Comparison of ENCODE assay signal across 23 cellular contexts in genomic region chr6:128310061-128310460, GRCh38.
DNase-seq lines count a peak whose midpoint lies in the region; ATAC-seq and TF ChIP-seq lines count a peak whose summit lies in the region.
"Had no signal": no experiment of that assay in that cellular context is flagged by ENCODE, and none has a peak within 500 bp of the region (broad histone marks: within the 10 kb centered on the region; RNA-seq: fewer than 3 reads in every experiment).

No MANE protein-coding gene starts in this region.

- no peak for TF ChIP-seq EP300 in SK-N-SH (IDR thresholded peaks at IDR 0.05; ENCODE audit: borderline replicate concordance in 1 of 2, low read depth in 1 of 2, low read length in 1 of 2)

- H3K9ac ChIP-seq in SK-N-SH: no peak overlapping the region

- no peak overlapping the region for H3K4me3 ChIP-seq in SK-N-SH (ENCODE audit: low read depth in 2 of 2, low read length in 1 of 2)
- H3K4me3 ChIP-seq: ascending aorta, SK-N-MC, tibial artery had no signal

- H3K79me2 ChIP-seq in SK-N-SH (ENCODE audit: insufficient read depth): peaks cover 13% of the 10 kb centered on the region; the same call in 1 of the 2 replicates

- H3K9me2 ChIP-seq in SK-N-SH: no peaks in the 10 kb centered on the region

- no peaks in the 10 kb centered on the region for H3K9me3 ChIP-seq in SK-N-SH
- H3K9me3 ChIP-seq: ascending aorta, tibial artery had no signal

- no peak overlapping the region for H2AFZ ChIP-seq in SK-N-SH (ENCODE audit: low read depth)

- H3K4me1 ChIP-seq in SK-N-SH (ENCODE audit: control insufficient read depth in 1 of 2, insufficient read depth in 2 of 2, low read depth in 1 of 2, low read length in 1 of 2): no peaks in the 10 kb centered on the region
- H3K4me1 ChIP-seq: ascending aorta had no signal

- POLR2A ChIA-PET in SK-N-SH (lab: Yijun Ruan, JAX): no interaction called here

- no peak for TF ChIP-seq RAD21 in SK-N-SH (IDR thresholded peaks at IDR 0.05; ENCODE audit: low read length)

- no peaks in the 10 kb centered on the region for H3K36me3 ChIP-seq in SK-N-SH (replicated peaks in 1 of 2; ENCODE audit: control insufficient read depth in 1 of 2, insufficient read depth in 2 of 2, low read length in 1 of 2)
- H3K36me3 ChIP-seq: ascending aorta, tibial artery had no signal

- no peak for TF ChIP-seq CTCF in SK-N-SH (IDR thresholded peaks at IDR 0.05)

- H4K20me1 ChIP-seq in SK-N-SH (ENCODE audit: insufficient read depth): no peaks in the 10 kb centered on the region; the same call in 1 of the 2 replicates

- peaks cover 6% of the 10 kb centered on the region for H3F3A ChIP-seq in SK-N-SH (replicated peaks; ENCODE audit: insufficient read depth)

- H3K27ac ChIP-seq in SK-N-SH (ENCODE audit: low read depth in 2 of 2, low read length in 1 of 2) (no peak overlapping the region; a peak in 1 of 4 replicates), substantia nigra (ENCODE audit: low read depth, low read length, poor library complexity, severe bottlenecking) (peak overlapping the region; percentile 35)
- H3K27ac ChIP-seq: ascending aorta, SK-N-MC, tibial artery had no signal

- peak; percentile 72 for ATAC-seq in SK-N-SH treated with all-trans-retinoic acid at 6 μM for 48 hours
- ATAC-seq: activated CD4-positive, alpha-beta T cell treated with anti-CD3 and anti-CD28 coated beads for 36 hours; activated CD8-positive, alpha-beta T cell treated with anti-CD3 and anti-CD28 coated beads, Interleukin-2, amount 10 ng/mL, durations not matched to agents 7 days and 5 days; stimulated activated naive CD8-positive, alpha-beta T cell treated with anti-CD3 and anti-CD28 coated beads, Interleukin-15, amount 100 ng/mL, for 72 hours had no signal

- CTCF ChIA-PET in SK-N-SH (lab: Yijun Ruan, JAX): no interaction called here

- 96% methylated on average over 3 of the region's 3 CpGs for WGBS in SK-N-SH (ENCODE audit: low lambda C conversion rate)

- H3K27me3 ChIP-seq in SK-N-SH (ENCODE audit: insufficient read depth): no peaks in the 10 kb centered on the region
- H3K27me3 ChIP-seq: ascending aorta, tibial artery had no signal

- no peak overlapping the region for H3K4me2 ChIP-seq in SK-N-SH

- DNase-seq in SK-N-SH (no peak), NCI-H226 (peak; percentile 26), amniotic epithelial cell (ENCODE audit: low read depth) (peak; percentile 16), substantia nigra (lab: John Stamatoyannopoulos, UW) (no peak), GM19238 (ENCODE audit: insufficient read length, low spot score) (no peak)
- no peak for DNase-seq in effector CD8-positive, alpha-beta T cell (lab: John Stamatoyannopoulos, UW)
- no peak for DNase-seq in activated naive CD4-positive, alpha-beta T cell (lab: John Stamatoyannopoulos, UW)
- DNase-seq: activated CD4-positive, alpha-beta T cell treated with anti-CD3 and anti-CD28 coated beads for 36 hours; activated CD8-positive, alpha-beta T cell treated with anti-CD3 and anti-CD28 coated beads, Interleukin-2, amount 10 ng/mL, durations not matched to agents 7 days and 5 days; activated effector memory CD4-positive, alpha-beta T cell treated with Interleukin-2 at 50 U/mL for 16 hours; activated naive CD8-positive, alpha-beta T cell treated with anti-CD3 and anti-CD28 coated beads for 36 hours; naive B cell; NCI-H1092; NCI-H1694 treated with DMSO at 0.1 percent for 48 hours; NCI-H446 treated with DMSO at 0.1 percent for 48 hours; nucleus accumbens; RPMI8226; stimulated activated naive CD8-positive, alpha-beta T cell treated with anti-CD3 and anti-CD28 coated beads, Interleukin-15, amount 100 ng/mL, for 72 hours; T-helper 2 cell; tibial artery had no signal

TF ChIP-seq in SK-N-SH treated with all-trans-retinoic acid at 6 μM for 48 hours, 23 proteins besides CTCF, POLR2A, EP300 and RAD21:
- TF ChIP-seq ZC3H10 (CRISPR knock-in tag; IDR thresholded peaks at IDR 0.05) (no peak), SNAI2 (CRISPR knock-in tag; IDR thresholded peaks at IDR 0.05) (no peak), ESRRG (CRISPR knock-in tag; IDR thresholded peaks at IDR 0.05) (no peak), GLIS3 (CRISPR knock-in tag; IDR thresholded peaks at IDR 0.05) (no peak), ZFP3 (CRISPR knock-in tag; IDR thresholded peaks at IDR 0.05) (no peak), CSDC2 (CRISPR knock-in tag; IDR thresholded peaks at IDR 0.05) (no peak), ARNTL (CRISPR knock-in tag; IDR thresholded peaks at IDR 0.05; ENCODE audit: borderline replicate concordance, low read depth) (no peak), PPARA (CRISPR knock-in tag; IDR thresholded peaks at IDR 0.05; ENCODE audit: borderline replicate concordance) (no peak), RARB (CRISPR knock-in tag; IDR thresholded peaks at IDR 0.05) (no peak), BACH2 (CRISPR knock-in tag; IDR thresholded peaks at IDR 0.05; ENCODE audit: borderline replicate concordance) (no peak)

TF ChIP-seq in SK-N-SH, 30 proteins besides CTCF, POLR2A, EP300 and RAD21:
- no peak for TF ChIP-seq JUND (IDR thresholded peaks at IDR 0.05)
- TF ChIP-seq POLR2AphosphoS5 (IDR thresholded peaks at IDR 0.05; ENCODE audit: low read depth, low read length): no peak
- TF ChIP-seq FOSL2 (IDR thresholded peaks at IDR 0.05; ENCODE audit: borderline replicate concordance, low read depth): no peak
- TF ChIP-seq FOXJ3 (CRISPR knock-in tag; IDR thresholded peaks at IDR 0.05): no peak
- TF ChIP-seq ELF1 (IDR thresholded peaks at IDR 0.05): no peak
- no peak for TF ChIP-seq ZBTB33 (IDR thresholded peaks at IDR 0.05; ENCODE audit: borderline replicate concordance, low read depth)
- TF ChIP-seq RCOR1 (IDR thresholded peaks at IDR 0.05; ENCODE audit: low read length): no peak
- TF ChIP-seq NFIC (IDR thresholded peaks at IDR 0.05; ENCODE audit: borderline replicate concordance): no peak

Comparison
In these comparisons a context has a peak if more than half of its experiments do, and no peak if none do; other contexts are left out.
1. DNase-seq: peak in NCI-H226 (single experiment) and amniotic epithelial cell (single experiment); none in SK-N-SH (single experiment), substantia nigra (0 of 49), GM19238 (single experiment), effector CD8-positive, alpha-beta T cell (single experiment) and activated naive CD4-positive, alpha-beta T cell (0 of 4).